In the genomic region with DNA sequence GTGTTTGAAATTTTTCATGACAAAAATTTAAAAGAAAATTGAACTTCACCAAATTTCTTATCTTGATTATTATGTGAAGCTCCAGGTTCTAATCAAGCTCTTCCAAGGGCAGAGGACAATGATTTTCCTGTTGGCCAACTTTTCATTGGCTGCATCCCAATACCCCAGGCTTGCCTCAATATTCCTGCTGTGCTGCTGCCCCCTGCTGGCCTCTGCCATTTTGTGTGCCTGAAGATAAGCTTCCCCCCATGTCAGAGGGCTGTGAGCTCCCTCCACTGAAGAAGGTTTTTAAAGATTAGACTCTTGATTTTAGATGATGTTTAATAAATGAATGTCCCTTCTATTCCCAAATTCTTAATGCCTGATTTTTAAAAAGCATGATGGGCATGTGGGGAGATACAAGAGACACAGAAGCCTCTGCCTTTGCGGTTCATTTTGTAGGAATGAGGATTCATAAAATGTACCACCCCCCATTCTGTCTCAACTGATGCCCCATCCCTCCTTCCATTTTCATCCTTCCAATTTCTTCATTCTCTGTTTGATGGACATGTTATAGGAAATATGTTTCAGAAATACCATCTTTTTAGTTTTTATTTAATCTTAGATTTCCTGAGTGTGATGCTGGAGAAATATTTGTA, we compare ENCODE assay signal across 8 cellular contexts.
DNase-seq lines count a peak whose midpoint lies in the region; ATAC-seq and TF ChIP-seq lines count a peak whose summit lies in the region.

No MANE protein-coding gene starts in this region.

- ATAC-seq in HG03095 (IDR thresholded peaks at IDR 0.05; ENCODE audit: unreplicated experiment) (no peak), HG03520 (IDR thresholded peaks at IDR 0.05; ENCODE audit: unreplicated experiment) (no peak)

- no peaks in the 10 kb centered on the region for H3K36me3 Mint-ChIP-seq in CD14-positive monocyte

- H3K27ac Mint-ChIP-seq in CD14-positive monocyte = no peak overlapping the region

- DNase-seq in CD14-positive monocyte (ENCODE audit: low spot score) (no peak), H4 (ENCODE audit: low spot score) (peak; percentile 74), NCI-H82 treated with DMSO at 0.1 percent for 48 hours (lab: John Stamatoyannopoulos, UW; ENCODE audit: unreplicated experiment) (peak; percentile 38), activated T-cell treated with anti-CD3 and anti-CD28 coated beads for 1 hour (ENCODE audit: low read depth) (peak; percentile 31), fibroblast of pulmonary artery (ENCODE audit: low read depth) (peak; percentile 84), occipital lobe (lab: John Stamatoyannopoulos, UW) (peak; percentile 2)

- H3K4me3 Mint-ChIP-seq in CD14-positive monocyte = no peak overlapping the region

- peaks cover 14% of the 10 kb centered on the region for H3K4me1 Mint-ChIP-seq in CD14-positive monocyte

- no peak overlapping the region for H3K4me3 ChIP-seq in fibroblast of pulmonary artery (replicated peaks; ENCODE audit: low read depth, low read length)

- TF ChIP-seq CTCF in CD14-positive monocyte (IDR thresholded peaks at IDR 0.05) = peak; percentile 73
- peak; percentile 80 for TF ChIP-seq CTCF in fibroblast of pulmonary artery (IDR thresholded peaks at IDR 0.05; ENCODE audit: low read length, missing control alignments)

- H3K27me3 Mint-ChIP-seq in CD14-positive monocyte (ENCODE audit: low read depth in 3 of 3) = peaks cover 0 to 5% (median 0%) of the 10 kb centered on the region in 3 donors

- peaks cover 7 to 19% (median 11%) of the 10 kb centered on the region in 7 donors for H3K9me3 Mint-ChIP-seq in CD14-positive monocyte

- intact Hi-C loops in CD14-positive monocyte (cut with micrococcal nuclease) = no loop called here
